15 cellular contexts compared by ENCODE assay signal in genomic region chr2:47012866-47013265, GRCh38.
"Had no signal": no experiment of that assay in that cellular context is flagged by ENCODE, and none has a peak within 500 bp of the region (broad histone marks: within the 10 kb centered on the region; RNA-seq: fewer than 3 reads in every experiment).

No MANE protein-coding gene starts in this region.

- H3K27me3 ChIP-seq: esophagus squamous epithelium had no signal

- H3K4me3 ChIP-seq: esophagus squamous epithelium, SK-N-MC had no signal

- H3K27me3 Mint-ChIP-seq: activated CD4-positive, alpha-beta memory T cell treated with anti-CD3 and anti-CD28 coated beads for 36 hours; activated naive CD8-positive, alpha-beta T cell treated with anti-CD3 and anti-CD28 coated beads, Interleukin-2, amount 50 U/mL, for 24 hours; T-cell; type B pancreatic cell had no signal

- H3K4me1 Mint-ChIP-seq: activated naive CD8-positive, alpha-beta T cell treated with anti-CD3 and anti-CD28 coated beads, Interleukin-2, amount 50 U/mL, for 24 hours had no signal

- H3K27ac Mint-ChIP-seq: activated CD4-positive, alpha-beta memory T cell treated with anti-CD3 and anti-CD28 coated beads for 36 hours; activated naive CD8-positive, alpha-beta T cell treated with anti-CD3 and anti-CD28 coated beads, Interleukin-2, amount 50 U/mL, for 24 hours; activated T-cell treated with anti-CD3 and anti-CD28 coated beads, Interleukin-2, amount 50 U/mL, for 72 hours; type B pancreatic cell had no signal

- H3K9me3 Mint-ChIP-seq: activated CD4-positive, alpha-beta memory T cell treated with anti-CD3 and anti-CD28 coated beads for 36 hours; activated naive CD8-positive, alpha-beta T cell treated with anti-CD3 and anti-CD28 coated beads, Interleukin-2, amount 50 U/mL, for 24 hours; activated T-cell treated with anti-CD3 and anti-CD28 coated beads, Interleukin-2, amount 50 U/mL, for 72 hours; natural killer cell; T-cell; type B pancreatic cell had no signal

- H3K36me3 Mint-ChIP-seq: natural killer cell had no signal

- ATAC-seq: activated naive CD8-positive, alpha-beta T cell treated with anti-CD3 and anti-CD28 coated beads, Interleukin-2, amount 50 U/mL, for 24 hours; activated T-cell treated with anti-CD3 and anti-CD28 coated beads, Interleukin-2, amount 50 U/mL, for 72 hours; left colon; natural killer cell; T-cell had no signal

- H3K9me3 ChIP-seq: esophagus squamous epithelium had no signal

- H3K4me3 Mint-ChIP-seq: activated CD4-positive, alpha-beta memory T cell treated with anti-CD3 and anti-CD28 coated beads for 36 hours; activated naive CD8-positive, alpha-beta T cell treated with anti-CD3 and anti-CD28 coated beads, Interleukin-2, amount 50 U/mL, for 24 hours; activated T-cell treated with anti-CD3 and anti-CD28 coated beads, Interleukin-2, amount 50 U/mL, for 72 hours; natural killer cell; T-cell; type B pancreatic cell had no signal

- DNase-seq: activated CD4-positive, alpha-beta memory T cell treated with anti-CD3 and anti-CD28 coated beads for 36 hours; activated CD4-positive, alpha-beta T cell treated with anti-CD3 and anti-CD28 coated beads for 1 hour; activated naive CD8-positive, alpha-beta T cell treated with anti-CD3 and anti-CD28 coated beads, Interleukin-2, amount 50 U/mL, for 24 hours; activated T-cell treated with anti-CD3 and anti-CD28 coated beads, Interleukin-2, amount 50 U/mL, for 72 hours; esophagus squamous epithelium; foreskin fibroblast; left colon; mammary epithelial cell; natural killer cell; stimulated activated CD4-positive, alpha-beta T cell treated with anti-CD3 and anti-CD28 coated beads, Interleukin-15, amount 100 ng/mL, for 24 hours; stimulated activated CD4-positive, alpha-beta T cell treated with anti-CD3 and anti-CD28 coated beads, Interleukin-4, amount 100 ng/mL, for 24 hours; T-cell; T1000 had no signal

- H3K27ac ChIP-seq: SK-N-MC had no signal
